1 cellular context compared by ENCODE assay signal in the genomic region with DNA sequence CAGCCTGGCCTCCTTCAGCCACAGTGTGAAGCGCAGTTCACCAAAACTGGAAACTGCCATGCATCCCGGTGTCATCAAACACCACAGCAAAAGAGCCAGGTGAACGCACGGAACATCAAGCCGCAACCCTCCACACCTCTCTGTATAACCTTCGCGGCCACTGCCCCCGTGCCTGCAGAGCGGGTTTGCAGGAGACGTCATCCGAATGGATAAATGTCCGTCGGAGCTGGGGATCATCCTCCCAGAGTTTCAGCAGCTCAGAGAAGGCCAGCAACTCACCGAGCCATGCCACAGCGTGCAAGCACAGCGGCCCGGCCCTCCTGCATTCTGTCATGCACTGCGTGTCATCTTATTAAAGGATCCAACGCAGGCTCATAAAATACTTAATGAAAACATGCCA.
TF ChIP-seq lines count a peak whose summit lies in the region.

No MANE protein-coding gene starts in this region.

TF ChIP-seq in H1, 55 proteins besides CTCF, POLR2A, EP300 and RAD21:
- TF ChIP-seq RBBP5 (IDR thresholded peaks at IDR 0.05; ENCODE audit: borderline replicate concordance, low read depth, low read length) = no peak
